In genomic region chr17:47705536-47706481, GRCh38 we compare ENCODE assay signal across 12 cellular contexts. TPM values are rescaled to one million over a fixed set of nuclear protein-coding genes. Genes with fewer than 3 reads are reported as not detected.
A peak's percentile ranks its signal among the peaks of the same experiment; 100 is the strongest.
DNase-seq lines count a peak whose midpoint lies in the region; ATAC-seq and FAIRE-seq lines count a peak whose summit lies in the region.
"Had no signal": no experiment of that assay in that cellular context is flagged by ENCODE, and none has a peak within 500 bp of the region (broad histone marks: within the 10 kb centered on the region; RNA-seq: fewer than 3 reads in every experiment).

No MANE protein-coding gene starts in this region.

- no peak for DNase-seq in GM19239 (ENCODE audit: insufficient read length, low spot score)
- DNase-seq in activated naive CD4-positive, alpha-beta T cell treated with anti-CD3 and anti-CD28 coated beads, Interleukin-2, amount 50 U/mL, for 72 hours (ENCODE audit: low spot score in 2 of 2): peak; percentile 59 to 79
- peak; percentile 62 to 68 for DNase-seq in stimulated activated CD4-positive, alpha-beta T cell treated with anti-CD3 and anti-CD28 coated beads, Interleukin-2, amount 100 ng/mL, for 24 hours
- no peak for DNase-seq in GDM1 (lab: John Stamatoyannopoulos, UW)
- DNase-seq in head of caudate nucleus: no peak
- DNase-seq in NCI-H526 treated with DMSO at 0.1 percent for 48 hours (lab: John Stamatoyannopoulos, UW): no peak
- DNase-seq: cortex of kidney, NCI-H2029 had no signal

- no peaks in the 10 kb centered on the region for H3K9me3 Mint-ChIP-seq in activated naive CD4-positive, alpha-beta T cell treated with anti-CD3 and anti-CD28 coated beads, Interleukin-2, amount 50 U/mL, for 72 hours
- H3K9me3 Mint-ChIP-seq: nephron had no signal

- peak; percentile 49 for FAIRE-seq in GM19239 (lab: Jason Lieb, UNC)
- FAIRE-seq: small intestine had no signal

- H3K27ac Mint-ChIP-seq in activated naive CD4-positive, alpha-beta T cell treated with anti-CD3 and anti-CD28 coated beads, Interleukin-2, amount 50 U/mL, for 72 hours: peak overlapping the region; percentile 95 to 99

- peak; percentile 53 to 57 for ATAC-seq in activated CD4-positive, CD25-positive, alpha-beta regulatory T cell treated with anti-CD3 and anti-CD28 coated beads, Interleukin-2, amount 50 U/mL, for 24 hours
- peak; percentile 62 to 69 for ATAC-seq in activated naive CD4-positive, alpha-beta T cell treated with anti-CD3 and anti-CD28 coated beads, Interleukin-2, amount 50 U/mL, for 72 hours
- no peak for ATAC-seq in GM19467 (IDR thresholded peaks at IDR 0.05; ENCODE audit: unreplicated experiment)

- H3K36me3 Mint-ChIP-seq in activated naive CD4-positive, alpha-beta T cell treated with anti-CD3 and anti-CD28 coated beads, Interleukin-2, amount 50 U/mL, for 72 hours: peaks cover 16 to 24% of the 10 kb centered on the region in 2 donors

- intact Hi-C loops in head of caudate nucleus (cut with DNase I): no loop called here

RNA-seq across cellular contexts. Expression of gene TBKBP1, which starts 11.8 kb away (rescaled TPM):
- total RNA-seq in activated naive CD4-positive, alpha-beta T cell treated with anti-CD3 and anti-CD28 coated beads, Interleukin-2, amount 50 U/mL, for 72 hours: 10 to 100 TPM; 15.4 to 21.4 TPM

RNA-seq across cellular contexts. Expression of gene TBX21, which starts 27.2 kb away (rescaled TPM):
- total RNA-seq in activated naive CD4-positive, alpha-beta T cell treated with anti-CD3 and anti-CD28 coated beads, Interleukin-2, amount 50 U/mL, for 72 hours: 10 to 100 TPM; 39.6 to 73.5 TPM

RNA-seq across cellular contexts. Expression of gene KPNB1, which starts 56.1 kb away (rescaled TPM):
- total RNA-seq in activated naive CD4-positive, alpha-beta T cell treated with anti-CD3 and anti-CD28 coated beads, Interleukin-2, amount 50 U/mL, for 72 hours: 100 to 1,000 TPM; 560 to 601 TPM

Comparison
In these comparisons a context has a peak if more than half of its experiments do, and no peak if none do; other contexts are left out.
1. DNase-seq: peak in activated naive CD4-positive, alpha-beta T cell treated with anti-CD3 and anti-CD28 coated beads, Interleukin-2, amount 50 U/mL, for 72 hours (2 of 2) and stimulated activated CD4-positive, alpha-beta T cell treated with anti-CD3 and anti-CD28 coated beads, Interleukin-2, amount 100 ng/mL, for 24 hours (2 of 2); none in GM19239 (single experiment), GDM1 (single experiment), head of caudate nucleus (0 of 42) and NCI-H526 treated with DMSO at 0.1 percent for 48 hours (single experiment).